In genomic region chr12:52895726-52896189, GRCh38 we compare ENCODE assay signal across 14 cellular contexts. TPM values are rescaled to one million over a fixed set of nuclear protein-coding genes. Genes with fewer than 3 reads are reported as not detected.
A peak's percentile ranks its signal among the peaks of the same experiment; 100 is the strongest.
DNase-seq lines count a peak whose midpoint lies in the region; ATAC-seq and TF ChIP-seq lines count a peak whose summit lies in the region.
"Had no signal": no experiment of that assay in that cellular context is flagged by ENCODE, and none has a peak within 500 bp of the region (broad histone marks: within the 10 kb centered on the region; RNA-seq: fewer than 3 reads in every experiment).

No MANE protein-coding gene starts in this region.

- no peak for ATAC-seq in HG02588 (IDR thresholded peaks at IDR 0.05; ENCODE audit: unreplicated experiment)

- H3K36me3 Mint-ChIP-seq in mesothelial cell of epicardium = peaks cover 19% of the 10 kb centered on the region

- DNase-seq in cardiac muscle cell (ENCODE audit: low read depth in 1 of 2, low spot score in 1 of 2) = no peak
- no peak for DNase-seq in cardiac septum (ENCODE audit: low spot score)
- DNase-seq in SW480 (ENCODE audit: low spot score) = peak; percentile 82
- no peak for DNase-seq in mesothelial cell of epicardium (ENCODE audit: low spot score in 2 of 2, unreplicated experiment in 2 of 2)
- no peak for DNase-seq in HAP-1 (ENCODE audit: low spot score in 2 of 2)
- no peak for DNase-seq in stimulated activated CD4-positive, alpha-beta T cell treated with anti-CD3 and anti-CD28 coated beads, Interleukin-12 subunit alpha, Interleukin-12 subunit beta, amount 100 ng/mL, for 4 hours
- no peak for DNase-seq in GM20000 (ENCODE audit: low spot score)
- DNase-seq: activated naive CD4-positive, alpha-beta T cell treated with Interleukin-2 at 50 U/mL for 16 hours; GF-D8; heart left ventricle had no signal

- H3K36me3 ChIP-seq in cardiac muscle cell (peaks cover 36% of the 10 kb centered on the region), HAP-1 (replicated peaks) (peaks cover 5% of the 10 kb centered on the region)
- H3K36me3 ChIP-seq: BLaER1 had no signal

- H3K27me3 ChIP-seq in cardiac muscle cell = no peaks in the 10 kb centered on the region
- no peaks in the 10 kb centered on the region for H3K27me3 ChIP-seq in HAP-1 (ENCODE audit: low read depth)
- H3K27me3 ChIP-seq: BLaER1, heart left ventricle had no signal

- H3K27ac Mint-ChIP-seq in mesothelial cell of epicardium = peak overlapping the region; percentile 95

- peaks cover 42% of the 10 kb centered on the region for H3K4me1 Mint-ChIP-seq in mesothelial cell of epicardium

- H3K27me3 Mint-ChIP-seq in mesothelial cell of epicardium (ENCODE audit: low read depth) = no peaks in the 10 kb centered on the region

- TF ChIP-seq CTCF in cardiac muscle cell (IDR thresholded peaks at IDR 0.05; ENCODE audit: low read depth, low read length) (no peak), mesothelial cell of epicardium (IDR thresholded peaks at IDR 0.05; ENCODE audit: unreplicated experiment) (no peak), GM20000 (IDR thresholded peaks at IDR 0.05; ENCODE audit: extremely low read depth, missing control alignments) (no peak)

- intact Hi-C loops in cardiac septum (cut with DNase I) = no loop called here

- H3K4me1 ChIP-seq in cardiac muscle cell (ENCODE audit: low read depth) (peaks cover 5% of the 10 kb centered on the region), HAP-1 (peaks cover 5% of the 10 kb centered on the region; the same call in 1 of the 2 replicates)
- H3K4me1 ChIP-seq: BLaER1, parathyroid adenoma had no signal

- no peak overlapping the region for H3K4me3 Mint-ChIP-seq in mesothelial cell of epicardium

- H3K4me3 ChIP-seq in cardiac muscle cell (no peak overlapping the region), HAP-1 (no peak overlapping the region)
- H3K4me3 ChIP-seq: BLaER1, heart left ventricle had no signal

- in situ Hi-C loops in HAP-1 (cut with MboI; ENCODE audit: low sequenced_read_pairs) = no loop called here

- H3K27ac ChIP-seq in cardiac muscle cell = peak overlapping the region; percentile 65
- H3K27ac ChIP-seq: BLaER1, heart left ventricle had no signal

- H3K9me3 Mint-ChIP-seq in mesothelial cell of epicardium = peaks cover 2% of the 10 kb centered on the region

- H3K9me3 ChIP-seq in cardiac muscle cell (ENCODE audit: low read depth) (no peaks in the 10 kb centered on the region), HAP-1 (no peaks in the 10 kb centered on the region)
- H3K9me3 ChIP-seq: BLaER1 had no signal

RNA-seq across cellular contexts. Expression of gene KRT8, which starts 9.1 kb away (rescaled TPM):
- 480 and 946 TPM in 2 replicates for total RNA-seq in cardiac muscle cell
- polyA plus RNA-seq in cardiac muscle cell = 728 and 1,480 TPM in 2 replicates
- 82.2 TPM for total RNA-seq in cardiac septum
- total RNA-seq in mesothelial cell of epicardium = 1,131 to 1,194 TPM (median 1,142 TPM) in 3 replicates

RNA-seq across cellular contexts. Expression of gene KRT78, which starts 47.0 kb away (rescaled TPM):
- total RNA-seq in cardiac muscle cell = not detected in 2 replicates
- polyA plus RNA-seq in cardiac muscle cell = not detected in 2 replicates
- not detected for total RNA-seq in cardiac septum
- not detected in 3 replicates for total RNA-seq in mesothelial cell of epicardium
- total RNA-seq: heart left ventricle, liver had no signal

RNA-seq across cellular contexts. Expression of gene KRT18, which starts 53.2 kb away (rescaled TPM):
- total RNA-seq in cardiac muscle cell = 310 and 601 TPM in 2 replicates
- polyA plus RNA-seq in cardiac muscle cell = 472 and 838 TPM in 2 replicates
- 10.7 TPM for total RNA-seq in cardiac septum
- 714 to 762 TPM (median 725 TPM) in 3 replicates for total RNA-seq in mesothelial cell of epicardium

Comparison
In these comparisons a context has a peak if more than half of its experiments do, and no peak if none do; other contexts are left out.
1. RNA of gene KRT18, which starts 53.2 kb away (total RNA-seq): 714 to 762 TPM in mesothelial cell of epicardium and 310 to 601 TPM in cardiac muscle cell; 10.7 TPM in cardiac septum (single experiment); every median in the first group is over 10 times any median in the second.